In the genomic region with DNA sequence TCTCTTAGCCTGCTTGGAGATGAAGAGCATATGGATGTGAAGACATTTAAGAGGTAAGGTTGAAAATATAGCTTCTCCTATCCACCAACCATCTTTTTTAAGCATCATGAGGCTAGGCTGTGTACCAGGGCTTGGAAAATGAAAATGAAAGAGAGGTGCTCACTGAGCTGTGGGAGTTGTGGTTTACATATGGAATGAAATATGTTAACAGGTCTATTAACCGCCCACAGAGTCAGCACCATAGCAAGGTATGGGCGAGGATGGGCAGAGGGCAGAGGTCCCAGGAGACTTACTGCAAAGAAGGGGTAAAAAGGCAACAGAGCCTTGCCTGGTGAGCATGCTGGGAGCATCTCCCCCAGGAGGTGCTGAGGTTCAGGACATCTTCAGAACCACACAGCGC, we compare ENCODE assay signal across 20 cellular contexts.
DNase-seq lines count a peak whose midpoint lies in the region; ATAC-seq and TF ChIP-seq lines count a peak whose summit lies in the region.
"Had no signal": no experiment of that assay in that cellular context is flagged by ENCODE, and none has a peak within 500 bp of the region (broad histone marks: within the 10 kb centered on the region; RNA-seq: fewer than 3 reads in every experiment).

No MANE protein-coding gene starts in this region.

- no peaks in the 10 kb centered on the region for H3K9me3 ChIP-seq in HEK293 (ENCODE audit: control insufficient read depth, insufficient read depth, low read depth, low read length)
- H3K9me3 ChIP-seq: HAP-1, SJSA1 had no signal

- no peaks in the 10 kb centered on the region for H3K36me3 Mint-ChIP-seq in activated T-cell treated with anti-CD3 and anti-CD28 coated beads, Interleukin-2, amount 50 U/mL, for 72 hours (ENCODE audit: insufficient read depth in 2 of 2)
- H3K36me3 Mint-ChIP-seq in activated CD8-positive, alpha-beta memory T cell treated with anti-CD3 and anti-CD28 coated beads, Interleukin-2, amount 10 ng/mL, durations not matched to agents 7 days and 5 days: no peaks in the 10 kb centered on the region
- H3K36me3 Mint-ChIP-seq: CD8-positive, alpha-beta memory T cell had no signal

- no peak overlapping the region for H3K27ac ChIP-seq in HEK293 (ENCODE audit: extremely low read depth, low read depth, low read length)
- H3K27ac ChIP-seq: C4-2B, SJSA1 had no signal

- no peaks in the 10 kb centered on the region for H3K27me3 Mint-ChIP-seq in activated T-cell treated with anti-CD3 and anti-CD28 coated beads, Interleukin-2, amount 50 U/mL, for 72 hours (ENCODE audit: low read depth)
- H3K27me3 Mint-ChIP-seq in activated CD8-positive, alpha-beta memory T cell treated with anti-CD3 and anti-CD28 coated beads, Interleukin-2, amount 10 ng/mL, durations not matched to agents 7 days and 5 days: no peaks in the 10 kb centered on the region
- H3K27me3 Mint-ChIP-seq: CD8-positive, alpha-beta memory T cell had no signal

- no peak overlapping the region for H3K4me3 Mint-ChIP-seq in activated T-cell treated with anti-CD3 and anti-CD28 coated beads, Interleukin-2, amount 50 U/mL, for 72 hours
- H3K4me3 Mint-ChIP-seq in activated CD8-positive, alpha-beta memory T cell treated with anti-CD3 and anti-CD28 coated beads, Interleukin-2, amount 10 ng/mL, durations not matched to agents 7 days and 5 days: no peak overlapping the region
- H3K4me3 Mint-ChIP-seq: CD8-positive, alpha-beta memory T cell; GM23338 had no signal

- DNase-seq in NCI-H187 (lab: John Stamatoyannopoulos, UW) (peak; percentile 20 to 56), NCI-H187 treated with DMSO at 0.1 percent for 48 hours (lab: John Stamatoyannopoulos, UW) (no peak), NCI-H526 treated with DMSO at 0.1 percent for 48 hours (lab: John Stamatoyannopoulos, UW) (peak; percentile 24), posterior cingulate gyrus (no peak)
- DNase-seq in activated T-cell treated with anti-CD3 and anti-CD28 coated beads, Interleukin-2, amount 50 U/mL, for 72 hours: no peak
- no peak for DNase-seq in activated CD8-positive, alpha-beta memory T cell treated with anti-CD3 and anti-CD28 coated beads, Interleukin-2, amount 10 ng/mL, durations not matched to agents 7 days and 5 days
- DNase-seq: 8988T; Calu3; CD8-positive, alpha-beta memory T cell; IMR-90; MV-4-11; NCI-H1694 treated with DMSO at 0.1 percent for 48 hours; NCI-H774; OCI-M1 had no signal

- peaks cover 8 to 9% of the 10 kb centered on the region in 2 donors for H3K9me3 Mint-ChIP-seq in activated T-cell treated with anti-CD3 and anti-CD28 coated beads, Interleukin-2, amount 50 U/mL, for 72 hours
- peaks cover 11% of the 10 kb centered on the region for H3K9me3 Mint-ChIP-seq in activated CD8-positive, alpha-beta memory T cell treated with anti-CD3 and anti-CD28 coated beads, Interleukin-2, amount 10 ng/mL, durations not matched to agents 7 days and 5 days (ENCODE audit: low read depth)
- H3K9me3 Mint-ChIP-seq: GM23338 had no signal

- ATAC-seq in activated T-cell treated with anti-CD3 and anti-CD28 coated beads, Interleukin-2, amount 50 U/mL, for 72 hours (replicated peaks in 1 of 2): no peak
- no peak for ATAC-seq in activated CD8-positive, alpha-beta memory T cell treated with anti-CD3 and anti-CD28 coated beads, Interleukin-2, amount 10 ng/mL, durations not matched to agents 7 days and 5 days
- ATAC-seq: GM23338, Right ventricle myocardium inferior had no signal

- TF ChIP-seq CTCF in HEK293 (tag by site-specific recombination; IDR thresholded peaks at IDR 0.05): no peak

- POLR2A ChIA-PET in HEK293 (lab: Yijun Ruan, JAX): no interaction called here

- CTCF ChIA-PET in HEK293 (lab: Yijun Ruan, JAX): no interaction called here
- CTCF ChIA-PET in activated CD8-positive, alpha-beta memory T cell treated with anti-CD3 and anti-CD28 coated beads, Interleukin-2, amount 10 ng/mL, durations not matched to agents 7 days and 5 days (lab: Charles Lee): no interaction called here

- no peaks in the 10 kb centered on the region for H3K4me1 Mint-ChIP-seq in activated T-cell treated with anti-CD3 and anti-CD28 coated beads, Interleukin-2, amount 50 U/mL, for 72 hours (ENCODE audit: low read depth)
- H3K4me1 Mint-ChIP-seq in activated CD8-positive, alpha-beta memory T cell treated with anti-CD3 and anti-CD28 coated beads, Interleukin-2, amount 10 ng/mL, durations not matched to agents 7 days and 5 days: no peaks in the 10 kb centered on the region
- H3K4me1 Mint-ChIP-seq: CD8-positive, alpha-beta memory T cell had no signal

- intact Hi-C loops in posterior cingulate gyrus (cut with DNase I): no loop called here

- H3K27ac Mint-ChIP-seq in activated T-cell treated with anti-CD3 and anti-CD28 coated beads, Interleukin-2, amount 50 U/mL, for 72 hours: no peak overlapping the region
- H3K27ac Mint-ChIP-seq in activated CD8-positive, alpha-beta memory T cell treated with anti-CD3 and anti-CD28 coated beads, Interleukin-2, amount 10 ng/mL, durations not matched to agents 7 days and 5 days: no peak overlapping the region
- H3K27ac Mint-ChIP-seq: CD8-positive, alpha-beta memory T cell; GM23338 had no signal

- H3K36me3 ChIP-seq in HEK293 (ENCODE audit: control insufficient read depth in 2 of 2, insufficient read depth in 1 of 2, low read length in 2 of 2): no peaks in the 10 kb centered on the region
- H3K36me3 ChIP-seq: HAP-1, SJSA1 had no signal

- no peak overlapping the region for H3K4me3 ChIP-seq in HEK293 (ENCODE audit: low read depth, low read length)
- H3K4me3 ChIP-seq: GM23338, HAP-1, SJSA1 had no signal

- no peaks in the 10 kb centered on the region for H3K4me1 ChIP-seq in HEK293 (ENCODE audit: control insufficient read depth, insufficient read depth, low read length)
- H3K4me1 ChIP-seq: HAP-1, SJSA1 had no signal

TF ChIP-seq in HEK293, 187 proteins besides CTCF, POLR2A, EP300 and RAD21:
- TF ChIP-seq EGR2 (tag by site-specific recombination; IDR thresholded peaks at IDR 0.05; ENCODE audit: low read depth) (peak; percentile 10; the same call in 1 of the 2 replicates), ZNF394 (tag by site-specific recombination; IDR thresholded peaks at IDR 0.05; ENCODE audit: borderline replicate concordance) (no peak)
TF ChIP-seq in HEK293: peak in this region for 1.

Comparison
In these comparisons a context has a peak if more than half of its experiments do, and no peak if none do; other contexts are left out.
1. DNase-seq: peak in NCI-H187 (2 of 2) and NCI-H526 treated with DMSO at 0.1 percent for 48 hours (single experiment); none in NCI-H187 treated with DMSO at 0.1 percent for 48 hours (single experiment), activated T-cell treated with anti-CD3 and anti-CD28 coated beads, Interleukin-2, amount 50 U/mL, for 72 hours (0 of 2), activated CD8-positive, alpha-beta memory T cell treated with anti-CD3 and anti-CD28 coated beads, Interleukin-2, amount 10 ng/mL, durations not matched to agents 7 days and 5 days (single experiment) and posterior cingulate gyrus (0 of 10).